8 cellular contexts compared by ENCODE assay signal in genomic region chr14:93906341-93907329, GRCh38. TPM values are rescaled to one million over a fixed set of nuclear protein-coding genes. Genes with fewer than 3 reads are reported as not detected.
DNase-seq lines count a peak whose midpoint lies in the region; ATAC-seq and TF ChIP-seq lines count a peak whose summit lies in the region.

No MANE protein-coding gene starts in this region.

- TF ChIP-seq CTCF in Panc1 (IDR thresholded peaks at IDR 0.05): peak; percentile 80
- TF ChIP-seq CTCF in retinal pigment epithelial cell (conservative IDR thresholded peaks at IDR 0.05; ENCODE audit: low read depth, low read length): peak; percentile 83

- H3K79me2 ChIP-seq in ACC112 (ENCODE audit: control insufficient read depth, insufficient read depth, low read length, unreplicated experiment): no peaks in the 10 kb centered on the region

- H3K4me3 ChIP-seq in ACC112 (ENCODE audit: low read depth, low read length) (no peak overlapping the region), Panc1 (ENCODE audit: low read depth in 2 of 2, low read length in 2 of 2) (no peak overlapping the region), retinal pigment epithelial cell (ENCODE audit: low read length) (no peak overlapping the region)

- no peaks in the 10 kb centered on the region for H3K36me3 ChIP-seq in ACC112 (ENCODE audit: insufficient read depth, low read length)
- H3K36me3 ChIP-seq in Panc1 (ENCODE audit: control insufficient read depth, insufficient read depth, low read length): no peaks in the 10 kb centered on the region

- H3K36me3 Mint-ChIP-seq in activated T-helper 2 cell treated with anti-CD3 and anti-CD28 coated beads, Interferon-gamma antibody, Interleukin-2, Interleukin-4, amounts not matched to agents 10 μg/mL and 5 μg/mL and 100 μg/mL, durations not matched to agents 14 hours and 24 hours and 36 hours (ENCODE audit: low read depth): no peaks in the 10 kb centered on the region

- no peaks in the 10 kb centered on the region for H3K9me3 Mint-ChIP-seq in activated T-helper 2 cell treated with anti-CD3 and anti-CD28 coated beads, Interferon-gamma antibody, Interleukin-2, Interleukin-4, amounts not matched to agents 10 μg/mL and 5 μg/mL and 100 μg/mL, durations not matched to agents 14 hours and 24 hours and 36 hours

- peaks cover 2% of the 10 kb centered on the region for H3K27me3 Mint-ChIP-seq in activated T-helper 2 cell treated with anti-CD3 and anti-CD28 coated beads, Interferon-gamma antibody, Interleukin-2, Interleukin-4, amounts not matched to agents 10 μg/mL and 5 μg/mL and 100 μg/mL, durations not matched to agents 14 hours and 24 hours and 36 hours (ENCODE audit: low read depth)

- H3K4me3 Mint-ChIP-seq in activated T-helper 2 cell treated with anti-CD3 and anti-CD28 coated beads, Interferon-gamma antibody, Interleukin-2, Interleukin-4, amounts not matched to agents 10 μg/mL and 5 μg/mL and 100 μg/mL, durations not matched to agents 14 hours and 24 hours and 36 hours (ENCODE audit: low read depth): no peak overlapping the region

- intact Hi-C loops in Panc1 (cut with micrococcal nuclease; ENCODE audit: unreplicated experiment) (no loop called here), Right ventricle myocardium superior (cut with DNase I) (no loop called here)
- intact Hi-C loops in activated T-helper 2 cell treated with anti-CD3 and anti-CD28 coated beads, Interferon-gamma antibody, Interleukin-2, Interleukin-4, amounts not matched to agents 10 μg/mL and 5 μg/mL and 100 μg/mL, durations not matched to agents 14 hours and 24 hours and 36 hours (cut with micrococcal nuclease): no loop called here

- in situ Hi-C loops in Panc1 (cut with HindIII; ENCODE audit: low pct_unique_long_range_greater_than_20kb, low sequenced_read_pairs): no loop called here

- no peak overlapping the region for H3K27ac ChIP-seq in ACC112 (ENCODE audit: low read depth, low read length)
- no peak overlapping the region for H3K27ac ChIP-seq in Panc1 (ENCODE audit: low read length)

- H3K4me1 ChIP-seq in ACC112 (ENCODE audit: control insufficient read depth, insufficient read depth, low read length, unreplicated experiment) (no peaks in the 10 kb centered on the region), Panc1 (ENCODE audit: control insufficient read depth, insufficient read depth, low read length) (no peaks in the 10 kb centered on the region; the same call in 1 of the 2 replicates)

- peaks cover 51% of the 10 kb centered on the region for H3K27me3 ChIP-seq in ACC112 (ENCODE audit: insufficient read depth, low read length)
- no peaks in the 10 kb centered on the region; the same call in 1 of the 2 replicates for H3K27me3 ChIP-seq in Panc1 (ENCODE audit: control insufficient read depth, insufficient read depth, low read length)

- POLR2A ChIA-PET in Panc1 (lab: Charles Lee): no interaction called here

- CTCF ChIA-PET in Panc1 (lab: Charles Lee): no interaction called here

- H2AFZ ChIP-seq in ACC112 (ENCODE audit: low read length, unreplicated experiment): peak overlapping the region; percentile 73

- DNase-seq in HuH-7.5 (ENCODE audit: low spot score) (peak; percentile 63), Panc1 (ENCODE audit: low read depth, low spot score) (peak; percentile 13), Right ventricle myocardium superior (no peak), retinal pigment epithelial cell (ENCODE audit: low read depth) (peak; percentile 1)
- DNase-seq in activated T-helper 2 cell treated with anti-CD3 and anti-CD28 coated beads, Interferon-gamma antibody, Interleukin-2, Interleukin-4, amounts not matched to agents 10 μg/mL and 5 μg/mL and 100 μg/mL, durations not matched to agents 14 hours and 24 hours and 36 hours (ENCODE audit: low spot score): peak; percentile 43

- peaks cover 2% of the 10 kb centered on the region for H3K4me1 Mint-ChIP-seq in activated T-helper 2 cell treated with anti-CD3 and anti-CD28 coated beads, Interferon-gamma antibody, Interleukin-2, Interleukin-4, amounts not matched to agents 10 μg/mL and 5 μg/mL and 100 μg/mL, durations not matched to agents 14 hours and 24 hours and 36 hours (ENCODE audit: low read depth)

- no peak for TF ChIP-seq POLR2A in GM18505 (IDR thresholded peaks at IDR 0.05; ENCODE audit: borderline replicate concordance, extremely low read depth, insufficient read depth, insufficient read length)

- BruUV-seq in Panc1 (replicated peaks; lab: Mats Ljungman, UMichigan): no TSS peak

- no peaks in the 10 kb centered on the region for H3K9me3 ChIP-seq in Panc1 (ENCODE audit: control insufficient read depth, insufficient read depth, low read depth, low read length)

- ATAC-seq in GM18498 (IDR thresholded peaks at IDR 0.05; ENCODE audit: unreplicated experiment): peak; percentile 79
- peak; percentile 84 for ATAC-seq in Panc1
- ATAC-seq in Right ventricle myocardium superior (ENCODE audit: poor library complexity): peak; percentile 53
- ATAC-seq in GM18505 (IDR thresholded peaks at IDR 0.05; ENCODE audit: unreplicated experiment): no peak

- H3K27ac Mint-ChIP-seq in activated T-helper 2 cell treated with anti-CD3 and anti-CD28 coated beads, Interferon-gamma antibody, Interleukin-2, Interleukin-4, amounts not matched to agents 10 μg/mL and 5 μg/mL and 100 μg/mL, durations not matched to agents 14 hours and 24 hours and 36 hours: no peak overlapping the region

RNA-seq across cellular contexts. Expression of gene FAM181A, which starts 20.5 kb away (rescaled TPM):
- total RNA-seq in Panc1 (2021; ENCODE audit: unreplicated experiment) (not detected), Right ventricle myocardium superior (not detected)
- not detected for polyA plus RNA-seq in Panc1 (2012; ENCODE audit: insufficient read length)
- total RNA-seq in activated T-helper 2 cell treated with anti-CD3 and anti-CD28 coated beads, Interferon-gamma antibody, Interleukin-2, Interleukin-4, amounts not matched to agents 10 μg/mL and 5 μg/mL and 100 μg/mL, durations not matched to agents 14 hours and 24 hours and 36 hours: not detected in 2 replicates
